ENCODE assay signal across 2 cellular contexts in genomic region chr7:99606531-99606930, GRCh38.
A peak's percentile ranks its signal among the peaks of the same experiment; 100 is the strongest.
TF ChIP-seq lines count a peak whose summit lies in the region.

No MANE protein-coding gene starts in this region.

TF ChIP-seq in HepG2, 621 proteins besides CTCF, POLR2A, EP300 and RAD21 (continues in another document):
- TF ChIP-seq TARDBP (CRISPR knock-in tag; IDR thresholded peaks at IDR 0.05) (peak; percentile 20; the same call in 1 of the 2 replicates), ZNF687 (CRISPR knock-in tag; IDR thresholded peaks at IDR 0.05) (peak; percentile 45), TFAP4 (IDR thresholded peaks at IDR 0.05; ENCODE audit: borderline replicate concordance, low read depth) (peak; percentile 1; the same call in 1 of the 2 replicates), FOSL2 (CRISPR knock-in tag; IDR thresholded peaks at IDR 0.05) (0 out of 2 replicates have a peak, but pooled peaks have one; percentile 21), ZSCAN5A (CRISPR knock-in tag; IDR thresholded peaks at IDR 0.05; ENCODE audit: borderline replicate concordance) (no peak), RARA (CRISPR knock-in tag; IDR thresholded peaks at IDR 0.05) (peak; percentile 39; the same call in 1 of the 2 replicates), NR2F6 (IDR thresholded peaks at IDR 0.05) (no peak; the same call in 1 of the 2 replicates), NR2F6 (CRISPR knock-in tag; IDR thresholded peaks at IDR 0.05) (peak; percentile 68), ZNF816 (CRISPR knock-in tag; IDR thresholded peaks at IDR 0.05; ENCODE audit: borderline replicate concordance) (no peak), GABPB1 (CRISPR knock-in tag; IDR thresholded peaks at IDR 0.05) (peak; percentile 26; the same call in 1 of the 2 replicates), ZNF460 (CRISPR knock-in tag; IDR thresholded peaks at IDR 0.05; ENCODE audit: borderline replicate concordance) (no peak), GABPA (IDR thresholded peaks at IDR 0.05; ENCODE audit: low read depth, low read length) (no peak), GABPA (CRISPR knock-in tag; IDR thresholded peaks at IDR 0.05; ENCODE audit: low read depth) (0 out of 2 replicates have a peak, but pooled peaks have one; percentile 35), CEBPG (CRISPR knock-in tag; IDR thresholded peaks at IDR 0.05) (peak; percentile 39; the same call in 1 of the 2 replicates), ATF7-NPFF (CRISPR knock-in tag; IDR thresholded peaks at IDR 0.05; ENCODE audit: low read depth) (no peak), ZBTB21 (CRISPR knock-in tag; IDR thresholded peaks at IDR 0.05) (0 out of 2 replicates have a peak, but pooled peaks have one; percentile 59), MXD3 (CRISPR knock-in tag; IDR thresholded peaks at IDR 0.05) (no peak), HIVEP1 (CRISPR knock-in tag; IDR thresholded peaks at IDR 0.05) (peak; percentile 47; the same call in 1 of the 2 replicates), ZNF430 (CRISPR knock-in tag; IDR thresholded peaks at IDR 0.05) (0 out of 2 replicates have a peak, but pooled peaks have one; percentile 19), HNF4A (CRISPR knock-in tag; IDR thresholded peaks at IDR 0.05) (peak; percentile 69), KDM2A (CRISPR knock-in tag; IDR thresholded peaks at IDR 0.05; ENCODE audit: borderline replicate concordance, low read depth) (0 out of 2 replicates have a peak, but pooled peaks have one; percentile 16), HNF4G (IDR thresholded peaks at IDR 0.05; ENCODE audit: borderline replicate concordance, low read depth, low read length) (peak; percentile 55), HNF4G (CRISPR knock-in tag; IDR thresholded peaks at IDR 0.05; ENCODE audit: borderline replicate concordance, low read depth) (no peak; the same call in 1 of the 2 replicates)

TF ChIP-seq in H1, 55 proteins besides CTCF, POLR2A, EP300 and RAD21:
- no peak for TF ChIP-seq ZNF274 (IDR thresholded peaks at IDR 0.05; ENCODE audit: borderline replicate concordance, extremely low read depth, low read length)
- no peak for TF ChIP-seq SAP30 (IDR thresholded peaks at IDR 0.05; ENCODE audit: insufficient read depth, insufficient replicate concordance, low read length)
- TF ChIP-seq TEAD4 (IDR thresholded peaks at IDR 0.05; ENCODE audit: low read depth, low read length), result no peak
